ENCODE assay signal across 8 cellular contexts in the genomic region with DNA sequence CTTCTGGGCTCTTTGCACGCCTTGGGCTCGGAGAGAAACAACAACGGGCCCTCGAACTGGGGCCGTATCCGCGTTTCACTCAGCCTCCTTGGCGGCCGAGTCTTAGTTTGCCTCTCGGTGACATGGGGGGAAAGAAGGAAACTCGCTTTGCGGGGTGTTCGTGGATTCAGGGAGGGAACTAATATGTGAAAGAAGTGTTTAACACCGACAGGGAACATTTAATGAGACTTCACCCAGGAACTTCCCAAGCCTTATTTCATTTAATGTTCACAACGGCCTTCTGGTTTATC. TPM values are rescaled to one million over a fixed set of nuclear protein-coding genes. Genes with fewer than 3 reads are reported as not detected.
DNase-seq lines count a peak whose midpoint lies in the region; ATAC-seq and TF ChIP-seq lines count a peak whose summit lies in the region.

No MANE protein-coding gene starts in this region.

- POLR2A ChIA-PET in HEK293T (lab: Yijun Ruan, JAX), result interaction anchor here (3.6 kb wide), 1 partner anchor 14 kb away, joined by 22 read pairs; no protein-coding TSS in a partner anchor

- no peak for DNase-seq in SK-N-MC (ENCODE audit: low read depth, low spot score)
- no peak for DNase-seq in fibroblast of mammary gland (ENCODE audit: low read depth)
- no peak for DNase-seq in psoas muscle
- DNase-seq in SW 1271 (lab: John Stamatoyannopoulos, UW), result no peak
- DNase-seq in HCEC 1CT, result no peak
- no peak for DNase-seq in HEK293T (ENCODE audit: extremely low spot score)
- DNase-seq in HuH-7 (ENCODE audit: low spot score), result no peak

- no peaks in the 10 kb centered on the region for H3K9me3 ChIP-seq in SK-N-MC (ENCODE audit: low read depth, low read length)
- H3K9me3 ChIP-seq in psoas muscle, result no peaks in the 10 kb centered on the region

- no peak for ATAC-seq in psoas muscle

- H3K4me3 ChIP-seq in GM08714 (ENCODE audit: low read length) (peak overlapping the region; percentile 96), SK-N-MC (peak overlapping the region; percentile 86), fibroblast of mammary gland (ENCODE audit: control insufficient read depth, low read depth, low read length) (peak overlapping the region; percentile 95), psoas muscle (peak overlapping the region; percentile 80)

- peak overlapping the region; percentile 96 for H3K9ac ChIP-seq in SK-N-MC (ENCODE audit: insufficient read length)

- CTCF ChIA-PET in HEK293T (lab: Yijun Ruan, JAX), result no interaction called here

- H3K27ac ChIP-seq in SK-N-MC (peak overlapping the region; percentile 96), psoas muscle (peak overlapping the region; percentile 96)

- TF ChIP-seq CTCF in fibroblast of mammary gland (conservative IDR thresholded peaks at IDR 0.05; ENCODE audit: control insufficient read depth, insufficient read depth, low read depth, low read length) (no peak), psoas muscle (IDR thresholded peaks at IDR 0.05) (no peak)

- H3K27me3 ChIP-seq in psoas muscle (ENCODE audit: insufficient read depth in 3 of 3, low read length in 2 of 3), result no peaks in the 10 kb centered on the region

- peaks cover 54% of the 10 kb centered on the region for H3K4me1 ChIP-seq in psoas muscle

- WGBS in psoas muscle, 3 donors, result 0% methylated on average over 15 of the region's 15 CpGs

- no peaks in the 10 kb centered on the region for H3K36me3 ChIP-seq in SK-N-MC (ENCODE audit: insufficient read depth, low read length)
- no peaks in the 10 kb centered on the region for H3K36me3 ChIP-seq in psoas muscle (ENCODE audit: insufficient read depth in 1 of 2, low read depth in 1 of 2)

- intact Hi-C loops in psoas muscle (cut with DNase I), result loop anchor here in 1 of 2 donors (1.0 to 5.0 kb wide), 2 partner anchors 73 to 118 kb away; partner anchors contain the start of gene EIF2S2

TF ChIP-seq in HEK293T, 16 proteins besides CTCF, POLR2A, EP300 and RAD21:
- TF ChIP-seq ELF4 (IDR thresholded peaks at IDR 0.05), result no peak
- no peak for TF ChIP-seq TARDBP (IDR thresholded peaks at IDR 0.05)
- TF ChIP-seq ARNT (IDR thresholded peaks at IDR 0.05), result no peak
- no peak for TF ChIP-seq HDGF (IDR thresholded peaks at IDR 0.05; ENCODE audit: borderline replicate concordance)
- TF ChIP-seq ZNF384 (IDR thresholded peaks at IDR 0.05), result no peak
- TF ChIP-seq SP1 (IDR thresholded peaks at IDR 0.05), result no peak
- no peak for TF ChIP-seq FOXK2 (IDR thresholded peaks at IDR 0.05)
TF ChIP-seq in HEK293T: peak in this region for 0.

RNA-seq across cellular contexts. Expression of gene RALY, which starts 0.9 kb away (rescaled TPM):
- 100 to 1,000 TPM in 2 of 4 donors, 10 to 100 TPM in 2; 92.3 to 120 (median 98.8) TPM for total RNA-seq in psoas muscle
- 100 to 1,000 TPM; 139 to 325 (median 151) TPM for polyA plus RNA-seq in psoas muscle
